26 cellular contexts compared by ENCODE assay signal in the genomic region with DNA sequence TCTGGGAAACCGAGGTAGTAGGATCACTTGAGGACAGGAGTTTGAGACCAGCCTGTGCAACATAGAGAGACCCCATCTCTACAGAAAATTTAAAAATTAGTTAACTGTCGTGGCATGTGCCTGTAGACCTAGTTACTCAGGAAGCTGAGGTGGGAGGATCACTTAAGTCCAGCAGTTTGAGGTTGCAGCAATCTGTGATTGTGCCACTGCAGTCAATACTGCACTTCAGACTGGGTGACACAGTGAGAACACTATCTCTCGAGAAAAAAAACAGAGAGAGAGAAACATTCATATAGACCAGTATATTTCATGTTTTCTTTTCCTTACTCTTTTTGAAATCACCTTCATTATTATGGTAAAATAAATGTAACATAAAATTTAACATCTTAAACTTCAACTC.
"Had no signal": no experiment of that assay in that cellular context is flagged by ENCODE, and none has a peak within 500 bp of the region (broad histone marks: within the 10 kb centered on the region; RNA-seq: fewer than 3 reads in every experiment).

No MANE protein-coding gene starts in this region.

- ATAC-seq: effector memory CD8-positive, alpha-beta T cell; esophagus mucosa; gastrocnemius medialis; heart right ventricle; left cardiac atrium; lower lobe of right lung; mucosa of descending colon; naive thymus-derived CD8-positive, alpha-beta T cell had no signal

- DNase-seq: colonic mucosa; cortex of kidney; effector CD8-positive, alpha-beta T cell; effector memory CD8-positive, alpha-beta T cell; endodermal cell; erythroblast; esophagus squamous epithelium; foreskin fibroblast; foreskin melanocyte; gastrocnemius medialis; glutamatergic neuron; head of caudate nucleus; heart right ventricle; hippocampal formation; left cardiac atrium; left ventricle myocardium inferior; lower lobe of right lung; mesenchymal stem cell; mucosa of descending colon; naive B cell; naive thymus-derived CD8-positive, alpha-beta T cell had no signal

- H3K27ac ChIP-seq: colonic mucosa, epithelial cell of prostate, esophagus squamous epithelium, gastrocnemius medialis, heart right ventricle, left ventricle myocardium inferior, lower lobe of right lung had no signal

- FAIRE-seq: endometrium, islet of Langerhans, keratinocyte had no signal

- H3K4me3 ChIP-seq: colonic mucosa, esophagus squamous epithelium, gastrocnemius medialis, heart right ventricle, left ventricle myocardium inferior, lower lobe of right lung, mucosa of descending colon had no signal

- H3K27me3 ChIP-seq: colonic mucosa, esophagus squamous epithelium, gastrocnemius medialis, heart right ventricle had no signal

- H3K4me1 ChIP-seq: colonic mucosa, esophagus squamous epithelium, gastrocnemius medialis, lower lobe of right lung had no signal

- H3K9me3 ChIP-seq: colonic mucosa, esophagus squamous epithelium, gastrocnemius medialis, left ventricle myocardium inferior had no signal

- H3K36me3 ChIP-seq: colonic mucosa, gastrocnemius medialis, left ventricle myocardium inferior had no signal
